In genomic region chr7:6175642-6176041, GRCh38 we compare ENCODE assay signal across 12 cellular contexts.
DNase-seq lines count a peak whose midpoint lies in the region; TF ChIP-seq lines count a peak whose summit lies in the region.
"Had no signal": no experiment of that assay in that cellular context is flagged by ENCODE, and none has a peak within 500 bp of the region (broad histone marks: within the 10 kb centered on the region; RNA-seq: fewer than 3 reads in every experiment).

No MANE protein-coding gene starts in this region.

- no peak overlapping the region for H3K4me3 ChIP-seq in AG04449 (ENCODE audit: low read depth, low read length)
- no peak overlapping the region for H3K4me3 ChIP-seq in adrenal gland
- no peak overlapping the region for H3K4me3 ChIP-seq in HAP-1

- H3K36me3 ChIP-seq in adrenal gland (replicated peaks in 1 of 2) (peaks cover 0 to 11% of the 10 kb centered on the region in 2 donors), HAP-1 (replicated peaks) (no peaks in the 10 kb centered on the region)

- in situ Hi-C loops in HAP-1 (cut with MboI; ENCODE audit: low sequenced_read_pairs), result no loop called here

- peak; percentile 26 for DNase-seq in AG04449 (ENCODE audit: low read depth, low spot score)
- DNase-seq in HS-5 (ENCODE audit: low read depth), result peak; percentile 68
- peak in 4 of 7 donors; percentile 43 to 49 (median 48) for DNase-seq in adrenal gland
- DNase-seq in iris pigment epithelial cell (ENCODE audit: low read depth), result peak; percentile 73
- DNase-seq in activated CD4-positive, alpha-beta T cell treated with anti-CD3 and anti-CD28 coated beads for 4 hours, result no peak
- no peak for DNase-seq in HAP-1 (ENCODE audit: low spot score in 2 of 2)
- no peak for DNase-seq in islet precursor cell
- no peak for DNase-seq in stimulated activated naive CD4-positive, alpha-beta T cell treated with Interleukin-2 at 50 U/mL for 16 hours (lab: John Stamatoyannopoulos, UW)
- DNase-seq: activated CD4-positive, alpha-beta T cell treated with anti-CD3 and anti-CD28 coated beads for 1 hour; BE2C; MM.1S; NCI-H524 had no signal

- H3K27me3 ChIP-seq in adrenal gland (no peaks in the 10 kb centered on the region), HAP-1 (ENCODE audit: low read depth) (no peaks in the 10 kb centered on the region)
- H3K27me3 ChIP-seq: BE2C had no signal

- POLR2A ChIA-PET in AG04449 (lab: Yijun Ruan, JAX), result no interaction called here

- TF ChIP-seq CTCF in AG04449 (IDR thresholded peaks at IDR 0.05; ENCODE audit: insufficient read depth, low read length, missing control alignments), result no peak
- no peak for TF ChIP-seq CTCF in adrenal gland (IDR thresholded peaks at IDR 0.05)

- peaks cover 20 to 23% of the 10 kb centered on the region in 2 donors for H3K4me1 ChIP-seq in adrenal gland (replicated peaks in 1 of 2)
- H3K4me1 ChIP-seq in HAP-1, result no peaks in the 10 kb centered on the region

- H3K27ac ChIP-seq in adrenal gland, result no peak overlapping the region

- no peak for TF ChIP-seq POLR2A in adrenal gland (IDR thresholded peaks at IDR 0.05)

- WGBS in adrenal gland, 4 donors, result 37 to 56% (median 47%) methylated on average over 4 of the region's 4 CpGs

- CTCF ChIA-PET in AG04449 (lab: Yijun Ruan, JAX), result interaction anchor here (1.5 kb wide), 2 partner anchors 8 to 16 kb away, joined by 4 read pairs; no protein-coding TSS in a partner anchor

- H3K9me3 ChIP-seq in adrenal gland (replicated peaks in 1 of 3) (no peaks in the 10 kb centered on the region), HAP-1 (no peaks in the 10 kb centered on the region)
- H3K9me3 ChIP-seq: BE2C had no signal

- intact Hi-C loops in adrenal gland (cut with DNase I), result no loop called here

Comparison
In these comparisons a context has a peak if more than half of its experiments do, and no peak if none do; other contexts are left out.
1. DNase-seq: peak in AG04449 (single experiment), HS-5 (single experiment), adrenal gland (4 of 7) and iris pigment epithelial cell (single experiment); none in activated CD4-positive, alpha-beta T cell treated with anti-CD3 and anti-CD28 coated beads for 4 hours (0 of 2), HAP-1 (0 of 2), islet precursor cell (single experiment) and stimulated activated naive CD4-positive, alpha-beta T cell treated with Interleukin-2 at 50 U/mL for 16 hours (single experiment).